In the genomic region with DNA sequence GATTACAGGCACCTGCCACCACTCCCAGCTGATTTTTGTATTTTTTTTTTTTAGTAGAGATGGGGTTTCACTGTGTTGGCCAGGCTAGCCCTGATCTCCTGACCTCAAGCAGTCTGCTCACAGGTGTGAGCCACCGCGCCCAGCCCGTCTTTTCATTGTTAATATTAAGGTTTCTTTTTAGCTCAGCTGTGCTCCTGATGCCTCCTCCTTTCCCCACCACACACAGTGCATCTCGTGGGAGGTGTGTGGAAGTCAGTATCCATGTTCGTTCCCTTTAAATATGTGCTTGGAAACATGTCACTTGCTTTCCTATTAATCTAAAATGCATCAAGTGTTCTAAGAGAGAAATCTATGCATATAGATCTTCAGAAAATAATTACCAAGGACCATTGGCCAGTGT, we compare ENCODE assay signal across 11 cellular contexts. TPM values are rescaled to one million over a fixed set of nuclear protein-coding genes. Genes with fewer than 3 reads are reported as not detected.
DNase-seq lines count a peak whose midpoint lies in the region; ATAC-seq and TF ChIP-seq lines count a peak whose summit lies in the region.
"Had no signal": no experiment of that assay in that cellular context is flagged by ENCODE, and none has a peak within 500 bp of the region (broad histone marks: within the 10 kb centered on the region; RNA-seq: fewer than 3 reads in every experiment).

No MANE protein-coding gene starts in this region.

- H3K9me3 Mint-ChIP-seq in activated naive CD4-positive, alpha-beta T cell treated with anti-CD3 and anti-CD28 coated beads, Interleukin-2, amount 50 U/mL, for 72 hours, result no peaks in the 10 kb centered on the region
- no peaks in the 10 kb centered on the region for H3K9me3 Mint-ChIP-seq in activated naive CD4-positive, alpha-beta T cell treated with anti-CD3 and anti-CD28 coated beads for 36 hours
- no peaks in the 10 kb centered on the region for H3K9me3 Mint-ChIP-seq in progenitor cell of endocrine pancreas (ENCODE audit: low read depth)
- H3K9me3 Mint-ChIP-seq: CD4-positive, alpha-beta T cell had no signal

- 88% methylated on average over 5 of the region's 5 CpGs for WGBS in esophagus muscularis mucosa

- H3K27me3 ChIP-seq in esophagus muscularis mucosa, result no peaks in the 10 kb centered on the region

- no peaks in the 10 kb centered on the region for H3K4me1 Mint-ChIP-seq in activated naive CD4-positive, alpha-beta T cell treated with anti-CD3 and anti-CD28 coated beads for 36 hours (ENCODE audit: low read depth)
- H3K4me1 Mint-ChIP-seq in T-helper 17 cell (peaks cover 8% of the 10 kb centered on the region), progenitor cell of endocrine pancreas (ENCODE audit: low read depth) (peaks cover 7% of the 10 kb centered on the region)

- no peak for TF ChIP-seq EP300 in esophagus muscularis mucosa (IDR thresholded peaks at IDR 0.05)

- H3K4me1 ChIP-seq in esophagus muscularis mucosa, result no peaks in the 10 kb centered on the region
- H3K4me1 ChIP-seq: Caco-2, HAP-1 had no signal

- no peak for TF ChIP-seq POLR2A in esophagus muscularis mucosa (IDR thresholded peaks at IDR 0.05; ENCODE audit: low read depth)

- no peak for DNase-seq in activated naive CD4-positive, alpha-beta T cell treated with anti-CD3 and anti-CD28 coated beads, Interleukin-2, amount 50 U/mL, for 72 hours (ENCODE audit: low spot score in 2 of 2)
- no peak for DNase-seq in activated naive CD4-positive, alpha-beta T cell treated with anti-CD3 and anti-CD28 coated beads for 36 hours
- no peak for DNase-seq in T-helper 17 cell
- DNase-seq in progenitor cell of endocrine pancreas (ENCODE audit: low spot score, unreplicated experiment), result no peak
- no peak for DNase-seq in esophagus muscularis mucosa (ENCODE audit: extremely low spot score)
- DNase-seq: ACHN; Caco-2; CD4-positive, alpha-beta T cell had no signal

- H3K27ac Mint-ChIP-seq in activated naive CD4-positive, alpha-beta T cell treated with anti-CD3 and anti-CD28 coated beads, Interleukin-2, amount 50 U/mL, for 72 hours, result peak overlapping the region; percentile 65 to 71
- H3K27ac Mint-ChIP-seq in activated naive CD4-positive, alpha-beta T cell treated with anti-CD3 and anti-CD28 coated beads for 36 hours, result no peak overlapping the region
- H3K27ac Mint-ChIP-seq in T-helper 17 cell, result peak overlapping the region; percentile 29
- peak overlapping the region; percentile 50 for H3K27ac Mint-ChIP-seq in progenitor cell of endocrine pancreas
- H3K27ac Mint-ChIP-seq: CD4-positive, alpha-beta T cell had no signal

- H3K36me3 Mint-ChIP-seq in activated naive CD4-positive, alpha-beta T cell treated with anti-CD3 and anti-CD28 coated beads, Interleukin-2, amount 50 U/mL, for 72 hours, result peaks cover 30 to 52% of the 10 kb centered on the region in 2 donors
- H3K36me3 Mint-ChIP-seq in activated naive CD4-positive, alpha-beta T cell treated with anti-CD3 and anti-CD28 coated beads for 36 hours (ENCODE audit: low read depth), result peaks cover 55% of the 10 kb centered on the region
- H3K36me3 Mint-ChIP-seq in T-helper 17 cell (ENCODE audit: low read depth) (peaks cover 33% of the 10 kb centered on the region), progenitor cell of endocrine pancreas (ENCODE audit: insufficient read depth) (peaks cover 61% of the 10 kb centered on the region)

- peaks cover 68 to 100% (median 93%) of the 10 kb centered on the region in 4 donors for H3K36me3 ChIP-seq in esophagus muscularis mucosa

- no peak overlapping the region for H3K4me3 Mint-ChIP-seq in activated naive CD4-positive, alpha-beta T cell treated with anti-CD3 and anti-CD28 coated beads for 36 hours
- H3K4me3 Mint-ChIP-seq in T-helper 17 cell, result no peak overlapping the region
- no peak overlapping the region for H3K4me3 Mint-ChIP-seq in progenitor cell of endocrine pancreas (ENCODE audit: low read depth)
- H3K4me3 Mint-ChIP-seq: CD4-positive, alpha-beta T cell had no signal

- H3K27me3 Mint-ChIP-seq in activated naive CD4-positive, alpha-beta T cell treated with anti-CD3 and anti-CD28 coated beads for 36 hours (ENCODE audit: low read depth), result no peaks in the 10 kb centered on the region
- H3K27me3 Mint-ChIP-seq in T-helper 17 cell, result no peaks in the 10 kb centered on the region
- no peaks in the 10 kb centered on the region for H3K27me3 Mint-ChIP-seq in progenitor cell of endocrine pancreas
- H3K27me3 Mint-ChIP-seq: CD4-positive, alpha-beta T cell had no signal

- H3K9me3 ChIP-seq in T-helper 17 cell (ENCODE audit: control insufficient read depth, low read length, poor library complexity, severe bottlenecking) (no peaks in the 10 kb centered on the region), esophagus muscularis mucosa (no peaks in the 10 kb centered on the region)
- H3K9me3 ChIP-seq: Caco-2, HAP-1 had no signal

- H3K4me3 ChIP-seq in esophagus muscularis mucosa, result no peak overlapping the region
- H3K4me3 ChIP-seq: HAP-1 had no signal

- no peak for ATAC-seq in activated naive CD4-positive, alpha-beta T cell treated with anti-CD3 and anti-CD28 coated beads, Interleukin-2, amount 50 U/mL, for 72 hours
- no peak for ATAC-seq in T-helper 17 cell
- no peak for ATAC-seq in activated CD4-positive, CD25-positive, alpha-beta regulatory T cell treated with anti-CD3 and anti-CD28 coated beads, Interleukin-2, amount 50 U/mL, for 24 hours

- intact Hi-C loops in activated naive CD4-positive, alpha-beta T cell treated with anti-CD3 and anti-CD28 coated beads for 36 hours (cut with micrococcal nuclease), result no loop called here
- intact Hi-C loops in esophagus muscularis mucosa (cut with DNase I), result no loop called here

- TF ChIP-seq CTCF in progenitor cell of endocrine pancreas (IDR thresholded peaks at IDR 0.05; ENCODE audit: unreplicated experiment), result no peak
- no peak for TF ChIP-seq CTCF in esophagus muscularis mucosa (IDR thresholded peaks at IDR 0.05)

- CTCF ChIA-PET in activated naive CD4-positive, alpha-beta T cell treated with anti-CD3 and anti-CD28 coated beads for 36 hours (lab: Charles Lee), result interaction anchor here (0.7 kb wide), 1 partner anchor 18 kb away, joined by 3 read pairs; no protein-coding TSS in a partner anchor

- H3K27ac ChIP-seq in esophagus muscularis mucosa (replicated peaks in 1 of 4), result no peak overlapping the region
- H3K27ac ChIP-seq: C4-2B had no signal

RNA-seq across cellular contexts. Expression of a gene that starts 53.5 kb away (rescaled TPM):
- 100 to 1,000 TPM; 228 to 256 TPM for total RNA-seq in activated naive CD4-positive, alpha-beta T cell treated with anti-CD3 and anti-CD28 coated beads, Interleukin-2, amount 50 U/mL, for 72 hours
- 100 to 1,000 TPM; 254 to 257 TPM for total RNA-seq in activated naive CD4-positive, alpha-beta T cell treated with anti-CD3 and anti-CD28 coated beads for 36 hours
- total RNA-seq in T-helper 17 cell (10 to 100 TPM; 68.5 to 90.2 TPM), progenitor cell of endocrine pancreas (202 and 208 TPM in 2 replicates), esophagus muscularis mucosa (100 to 1,000 TPM; 119 to 144 (median 130) TPM)
